1 cellular context compared by ENCODE assay signal in genomic region chr22:40251106-40251505, GRCh38.
TF ChIP-seq lines count a peak whose summit lies in the region.

No MANE protein-coding gene starts in this region.

TF ChIP-seq in HCT116, 20 proteins besides CTCF, POLR2A, EP300 and RAD21:
- TF ChIP-seq EGR1 (IDR thresholded peaks at IDR 0.05; ENCODE audit: low read depth) = peak; percentile 47; the same call in 1 of the 2 replicates
- no peak for TF ChIP-seq JUND (IDR thresholded peaks at IDR 0.05)
